18 cellular contexts compared by ENCODE assay signal in the genomic region with DNA sequence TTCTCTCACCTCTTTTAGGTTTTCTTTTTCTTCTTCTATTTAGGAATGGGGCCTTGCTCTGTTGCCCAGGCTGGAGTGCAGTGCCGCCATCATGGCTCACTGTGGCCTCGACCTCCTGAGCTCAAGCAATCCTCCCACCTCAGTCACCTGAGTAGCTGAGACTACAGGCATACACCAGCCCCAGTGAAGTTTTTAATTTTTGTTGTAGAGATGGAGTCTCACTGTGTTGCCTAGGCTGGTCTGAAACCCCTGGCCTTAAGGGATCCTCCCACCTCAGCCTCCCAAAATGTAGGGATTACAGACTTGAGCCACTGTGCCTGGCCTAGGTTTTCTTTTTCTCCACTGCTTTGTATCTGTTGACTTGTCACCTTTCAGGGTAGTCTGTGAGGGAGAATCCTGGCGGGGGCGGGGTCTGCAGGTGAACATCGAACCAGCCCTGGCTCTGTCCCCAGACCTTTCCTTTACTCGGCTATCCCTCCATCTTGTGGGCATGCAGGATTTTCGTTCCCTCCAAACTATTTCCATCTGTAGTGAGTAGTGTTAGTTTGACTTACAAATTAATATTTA. TPM values are rescaled to one million over a fixed set of nuclear protein-coding genes. Genes with fewer than 3 reads are reported as not detected.
A peak's percentile ranks its signal among the peaks of the same experiment; 100 is the strongest.
DNase-seq lines count a peak whose midpoint lies in the region; ATAC-seq and TF ChIP-seq lines count a peak whose summit lies in the region.
"Had no signal": no experiment of that assay in that cellular context is flagged by ENCODE, and none has a peak within 500 bp of the region (broad histone marks: within the 10 kb centered on the region; RNA-seq: fewer than 3 reads in every experiment).

No MANE protein-coding gene starts in this region.

- no peaks in the 10 kb centered on the region for H3K9me3 ChIP-seq in T-helper 17 cell (ENCODE audit: control insufficient read depth, low read length, poor library complexity, severe bottlenecking)
- no peaks in the 10 kb centered on the region for H3K9me3 ChIP-seq in body of pancreas
- H3K9me3 ChIP-seq: SJSA1 had no signal

- peaks cover 33% of the 10 kb centered on the region for H3K4me1 ChIP-seq in body of pancreas
- H3K4me1 ChIP-seq: SJSA1 had no signal

- peaks cover 64% of the 10 kb centered on the region for H3K36me3 Mint-ChIP-seq in activated T-cell treated with anti-CD3 and anti-CD28 coated beads, Interleukin-2, amount 50 U/mL, for 24 hours (ENCODE audit: low read depth)
- H3K36me3 Mint-ChIP-seq in activated T-cell treated with anti-CD3 and anti-CD28 coated beads, Interleukin-2, amount 50 U/mL, for 4 hours (ENCODE audit: insufficient read depth): peaks cover 26% of the 10 kb centered on the region
- peaks cover 2% of the 10 kb centered on the region for H3K36me3 Mint-ChIP-seq in T-helper 17 cell (ENCODE audit: low read depth)

- peak overlapping the region; percentile 97 for H3K27ac Mint-ChIP-seq in activated T-cell treated with anti-CD3 and anti-CD28 coated beads, Interleukin-2, amount 50 U/mL, for 24 hours
- H3K27ac Mint-ChIP-seq in T-helper 17 cell: peak overlapping the region; percentile 99

- TF ChIP-seq POLR2A in body of pancreas (IDR thresholded peaks at IDR 0.05): no peak

- H3K4me3 ChIP-seq in body of pancreas: no peak overlapping the region
- H3K4me3 ChIP-seq: K562, SJSA1 had no signal

- H3K9me3 Mint-ChIP-seq in activated T-cell treated with anti-CD3 and anti-CD28 coated beads, Interleukin-2, amount 50 U/mL, for 24 hours: no peaks in the 10 kb centered on the region
- no peaks in the 10 kb centered on the region for H3K9me3 Mint-ChIP-seq in activated T-cell treated with anti-CD3 and anti-CD28 coated beads, Interleukin-2, amount 50 U/mL, for 4 hours

- no peaks in the 10 kb centered on the region for H3K27me3 Mint-ChIP-seq in activated T-cell treated with anti-CD3 and anti-CD28 coated beads, Interleukin-2, amount 50 U/mL, for 24 hours
- H3K27me3 Mint-ChIP-seq in activated T-cell treated with anti-CD3 and anti-CD28 coated beads, Interleukin-2, amount 50 U/mL, for 4 hours (ENCODE audit: low read depth): no peaks in the 10 kb centered on the region
- H3K27me3 Mint-ChIP-seq in T-helper 17 cell: no peaks in the 10 kb centered on the region
- H3K27me3 Mint-ChIP-seq: memory B cell had no signal

- no peaks in the 10 kb centered on the region for H3K36me3 ChIP-seq in body of pancreas (replicated peaks in 1 of 2; ENCODE audit: insufficient read depth in 1 of 2, low read depth in 2 of 2)

- WGBS in body of pancreas, 2 donors: 79 to 83% methylated on average over 7 of the region's 7 CpGs

- intact Hi-C loops in body of pancreas (cut with DNase I): no loop called here

- no peak for TF ChIP-seq CTCF in body of pancreas (IDR thresholded peaks at IDR 0.05)

- H3K27ac ChIP-seq in body of pancreas: peak overlapping the region in 3 of 4 donors; percentile 49 to 68 (median 50)
- H3K27ac ChIP-seq: SJSA1 had no signal

- H3K4me1 Mint-ChIP-seq in activated T-cell treated with anti-CD3 and anti-CD28 coated beads, Interleukin-2, amount 50 U/mL, for 24 hours (ENCODE audit: low read depth): peaks cover 94% of the 10 kb centered on the region
- H3K4me1 Mint-ChIP-seq in activated T-cell treated with anti-CD3 and anti-CD28 coated beads, Interleukin-2, amount 50 U/mL, for 4 hours (ENCODE audit: low read depth): peaks cover 96% of the 10 kb centered on the region
- peaks cover 64% of the 10 kb centered on the region for H3K4me1 Mint-ChIP-seq in T-helper 17 cell

- no peak for ATAC-seq in activated T-cell treated with anti-CD3 and anti-CD28 coated beads, Interleukin-2, amount 50 U/mL, for 4 hours
- ATAC-seq in T-helper 17 cell (no peak), body of pancreas (no peak)
- ATAC-seq: HCT116, K562 had no signal

- no peaks in the 10 kb centered on the region for H3K27me3 ChIP-seq in body of pancreas
- H3K27me3 ChIP-seq: SJSA1 had no signal

- peak; percentile 29 for DNase-seq in activated T-cell treated with anti-CD3 and anti-CD28 coated beads, Interleukin-2, amount 50 U/mL, for 24 hours
- DNase-seq in activated T-cell treated with anti-CD3 and anti-CD28 coated beads, Interleukin-2, amount 50 U/mL, for 4 hours: no peak
- no peak for DNase-seq in T-helper 17 cell
- DNase-seq in body of pancreas: no peak
- DNase-seq in stimulated activated CD8-positive, alpha-beta memory T cell treated with anti-CD3 and anti-CD28 coated beads, Interleukin-4, amount 100 ng/mL, for 48 hours: peak; percentile 20
- no peak for DNase-seq in NCI-H774 (lab: John Stamatoyannopoulos, UW)
- DNase-seq in NCI-H526 (lab: John Stamatoyannopoulos, UW): no peak
- DNase-seq in hepatic stellate cell (ENCODE audit: low spot score): no peak
- DNase-seq: COR-L47, hippocampal formation, NCI-H1048, NCI-H524, OCI-M1, retina had no signal

- H3K4me3 Mint-ChIP-seq in activated T-cell treated with anti-CD3 and anti-CD28 coated beads, Interleukin-2, amount 50 U/mL, for 24 hours: no peak overlapping the region
- H3K4me3 Mint-ChIP-seq in activated T-cell treated with anti-CD3 and anti-CD28 coated beads, Interleukin-2, amount 50 U/mL, for 4 hours: no peak overlapping the region
- peak overlapping the region; percentile 61 for H3K4me3 Mint-ChIP-seq in T-helper 17 cell
- H3K4me3 Mint-ChIP-seq: memory B cell had no signal

RNA-seq across cellular contexts. Expression of gene NCK2, which starts 21.7 kb away (rescaled TPM):
- total RNA-seq in activated T-cell treated with anti-CD3 and anti-CD28 coated beads, Interleukin-2, amount 50 U/mL, for 4 hours: 10 to 100 TPM; 71.6 to 79.1 (median 73.5) TPM
- 100 to 1,000 TPM; 114 to 151 TPM for total RNA-seq in T-helper 17 cell
- total RNA-seq in body of pancreas: 10 to 100 TPM; 36.6 to 42.8 TPM

Comparison
In these comparisons a context has a peak if more than half of its experiments do, and no peak if none do; other contexts are left out.
1. DNase-seq: peak in activated T-cell treated with anti-CD3 and anti-CD28 coated beads, Interleukin-2, amount 50 U/mL, for 24 hours (single experiment) and stimulated activated CD8-positive, alpha-beta memory T cell treated with anti-CD3 and anti-CD28 coated beads, Interleukin-4, amount 100 ng/mL, for 48 hours (single experiment); none in activated T-cell treated with anti-CD3 and anti-CD28 coated beads, Interleukin-2, amount 50 U/mL, for 4 hours (single experiment), T-helper 17 cell (0 of 3), body of pancreas (0 of 4), NCI-H774 (single experiment), NCI-H526 (0 of 2) and hepatic stellate cell (single experiment).